ENCODE assay signal across 1 cellular context in the genomic region with DNA sequence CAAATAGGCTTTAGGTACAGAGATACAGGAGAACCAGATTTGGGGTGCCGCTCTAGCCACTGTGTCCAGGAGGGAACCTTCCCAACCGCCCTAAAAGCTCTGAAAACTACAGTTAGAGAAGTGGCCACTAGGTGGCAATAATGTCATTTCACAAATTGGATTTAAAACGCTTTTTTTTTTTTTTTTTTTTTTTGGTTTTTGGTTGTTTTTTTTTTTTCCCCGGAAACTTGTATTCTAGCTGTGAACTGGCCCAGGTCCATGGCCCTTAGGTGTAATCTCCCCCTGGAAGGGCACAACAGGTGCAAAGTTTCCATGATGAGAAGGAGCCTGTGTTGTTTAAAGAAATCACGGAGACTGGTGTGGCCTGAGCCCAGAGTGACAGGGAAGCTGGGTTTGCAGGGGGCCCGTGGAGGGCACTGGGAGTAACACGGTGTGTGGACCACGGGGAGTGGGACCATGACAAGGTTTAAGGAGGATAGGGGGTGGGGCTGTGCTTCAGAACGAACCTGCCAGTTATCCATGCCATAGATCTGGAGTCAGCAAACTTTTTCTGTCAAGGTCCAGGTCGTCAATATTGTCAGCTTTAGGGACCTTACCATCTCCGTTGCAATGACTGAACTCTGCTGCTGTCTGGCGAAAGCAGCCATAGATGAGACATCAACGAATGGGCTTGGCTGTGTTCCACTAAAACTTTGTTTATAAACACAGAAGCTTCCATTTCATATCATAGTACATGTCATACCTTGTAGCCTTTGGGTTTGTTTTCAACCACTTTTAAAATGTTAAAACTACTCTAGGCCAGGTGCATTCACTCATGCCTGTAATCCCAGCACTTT.
TF ChIP-seq lines count a peak whose summit lies in the region.

No MANE protein-coding gene starts in this region.

TF ChIP-seq in H1, 55 proteins besides CTCF, POLR2A, EP300 and RAD21:
- TF ChIP-seq GTF2F1 (IDR thresholded peaks at IDR 0.05; ENCODE audit: borderline replicate concordance, low read depth, low read length) (no peak), CBX5 (IDR thresholded peaks at IDR 0.05; ENCODE audit: low read depth, low read length) (no peak), JUND (IDR thresholded peaks at IDR 0.05; ENCODE audit: low read length) (no peak), ZNF274 (IDR thresholded peaks at IDR 0.05; ENCODE audit: borderline replicate concordance, extremely low read depth, low read length) (no peak), SAP30 (IDR thresholded peaks at IDR 0.05; ENCODE audit: insufficient read depth, insufficient replicate concordance, low read length) (no peak), RFX5 (IDR thresholded peaks at IDR 0.05; ENCODE audit: borderline replicate concordance, low read depth, low read length) (no peak), KDM1A (IDR thresholded peaks at IDR 0.05; ENCODE audit: borderline replicate concordance, low read length) (no peak), BACH1 (IDR thresholded peaks at IDR 0.05; ENCODE audit: low read length) (no peak), CEBPB (IDR thresholded peaks at IDR 0.05; ENCODE audit: low read depth, low read length) (no peak)
- TF ChIP-seq, protein P1, sequence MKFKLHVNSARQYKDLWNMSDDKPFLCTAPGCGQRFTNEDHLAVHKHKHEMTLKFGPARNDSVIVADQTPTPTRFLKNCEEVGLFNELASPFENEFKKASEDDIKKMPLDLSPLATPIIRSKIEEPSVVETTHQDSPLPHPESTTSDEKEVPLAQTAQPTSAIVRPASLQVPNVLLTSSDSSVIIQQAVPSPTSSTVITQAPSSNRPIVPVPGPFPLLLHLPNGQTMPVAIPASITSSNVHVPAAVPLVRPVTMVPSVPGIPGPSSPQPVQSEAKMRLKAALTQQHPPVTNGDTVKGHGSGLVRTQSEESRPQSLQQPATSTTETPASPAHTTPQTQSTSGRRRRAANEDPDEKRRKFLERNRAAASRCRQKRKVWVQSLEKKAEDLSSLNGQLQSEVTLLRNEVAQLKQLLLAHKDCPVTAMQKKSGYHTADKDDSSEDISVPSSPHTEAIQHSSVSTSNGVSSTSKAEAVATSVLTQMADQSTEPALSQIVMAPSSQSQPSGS (IDR thresholded peaks at IDR 0.05; ENCODE audit: low read length) = no peak
- TF ChIP-seq, protein P2, sequence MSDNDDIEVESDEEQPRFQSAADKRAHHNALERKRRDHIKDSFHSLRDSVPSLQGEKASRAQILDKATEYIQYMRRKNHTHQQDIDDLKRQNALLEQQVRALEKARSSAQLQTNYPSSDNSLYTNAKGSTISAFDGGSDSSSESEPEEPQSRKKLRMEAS (IDR thresholded peaks at IDR 0.05) = no peak
TF ChIP-seq in H1: peak in this region for 0.
